ENCODE assay signal across 1 cellular context in the genomic region with DNA sequence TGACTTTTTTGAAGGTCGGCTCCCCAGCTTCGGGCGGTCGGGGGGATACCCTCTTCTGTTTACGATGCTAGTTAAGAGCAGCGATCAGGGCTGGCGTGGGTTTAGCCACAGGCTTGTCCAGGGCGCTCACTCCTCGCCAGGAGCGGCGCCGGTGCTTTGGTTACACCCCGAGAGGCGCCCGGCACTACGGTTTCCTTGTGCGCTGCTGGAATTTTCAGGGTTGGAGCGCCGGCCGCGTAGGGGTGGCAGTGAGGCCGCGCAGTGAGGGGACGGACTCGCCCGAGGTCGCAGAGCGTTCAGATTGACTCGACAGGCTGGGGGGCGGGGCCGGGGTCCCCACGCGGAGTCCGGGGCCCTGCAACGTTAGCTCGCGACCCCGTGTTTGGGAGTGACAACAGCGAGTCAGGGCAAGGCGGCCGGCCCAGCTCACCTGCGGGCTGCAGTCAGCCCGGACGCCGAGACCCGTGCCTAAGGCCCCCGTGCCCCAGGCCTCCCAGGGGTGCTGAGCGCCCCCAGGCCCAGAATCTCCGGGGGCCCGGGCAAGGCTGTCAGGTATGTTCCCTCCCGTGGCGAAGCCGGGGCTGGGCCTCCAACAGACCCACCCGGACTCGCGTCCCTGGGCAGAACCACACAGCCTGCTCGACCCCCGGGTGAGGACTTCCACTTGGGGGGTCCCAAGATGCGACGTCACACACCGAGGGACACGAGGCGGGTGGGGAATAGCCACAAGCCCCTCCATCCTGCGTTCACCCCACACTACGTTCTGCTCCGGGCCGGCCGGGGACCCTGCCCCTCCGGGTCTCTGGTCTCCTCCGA.
A peak's percentile ranks its signal among the peaks of the same experiment; 100 is the strongest.
TF ChIP-seq lines count a peak whose summit lies in the region.

No MANE protein-coding gene starts in this region.

TF ChIP-seq in HepG2, 621 proteins besides CTCF, POLR2A, EP300 and RAD21 (continued from another document and continues in another):
- TF ChIP-seq, protein P1, sequence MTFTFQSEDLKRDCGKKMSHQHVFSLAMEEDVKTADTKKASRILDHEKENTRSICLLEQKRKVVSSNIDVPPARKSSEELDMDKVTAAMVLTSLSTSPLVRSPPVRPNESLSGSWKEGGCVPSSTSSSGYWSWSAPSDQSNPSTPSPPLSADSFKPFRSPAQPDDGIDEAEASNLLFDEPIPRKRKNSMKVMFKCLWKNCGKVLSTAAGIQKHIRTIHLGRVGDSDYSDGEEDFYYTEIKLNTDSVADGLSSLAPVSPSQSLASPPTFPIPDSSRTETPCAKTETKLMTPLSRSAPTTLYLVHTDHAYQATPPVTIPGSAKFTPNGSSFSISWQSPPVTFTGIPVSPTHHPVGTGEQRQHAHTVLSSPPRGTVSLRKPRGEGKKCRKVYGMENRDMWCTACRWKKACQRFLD (CRISPR knock-in tag; IDR thresholded peaks at IDR 0.05; ENCODE audit: borderline replicate concordance) = no peak
- TF ChIP-seq, protein P2, sequence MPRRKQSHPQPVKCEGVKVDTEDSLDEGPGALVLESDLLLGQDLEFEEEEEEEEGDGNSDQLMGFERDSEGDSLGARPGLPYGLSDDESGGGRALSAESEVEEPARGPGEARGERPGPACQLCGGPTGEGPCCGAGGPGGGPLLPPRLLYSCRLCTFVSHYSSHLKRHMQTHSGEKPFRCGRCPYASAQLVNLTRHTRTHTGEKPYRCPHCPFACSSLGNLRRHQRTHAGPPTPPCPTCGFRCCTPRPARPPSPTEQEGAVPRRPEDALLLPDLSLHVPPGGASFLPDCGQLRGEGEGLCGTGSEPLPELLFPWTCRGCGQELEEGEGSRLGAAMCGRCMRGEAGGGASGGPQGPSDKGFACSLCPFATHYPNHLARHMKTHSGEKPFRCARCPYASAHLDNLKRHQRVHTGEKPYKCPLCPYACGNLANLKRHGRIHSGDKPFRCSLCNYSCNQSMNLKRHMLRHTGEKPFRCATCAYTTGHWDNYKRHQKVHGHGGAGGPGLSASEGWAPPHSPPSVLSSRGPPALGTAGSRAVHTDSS (CRISPR knock-in tag; conservative IDR thresholded peaks at IDR 0.05) = no peak
- TF ChIP-seq, protein P3, sequence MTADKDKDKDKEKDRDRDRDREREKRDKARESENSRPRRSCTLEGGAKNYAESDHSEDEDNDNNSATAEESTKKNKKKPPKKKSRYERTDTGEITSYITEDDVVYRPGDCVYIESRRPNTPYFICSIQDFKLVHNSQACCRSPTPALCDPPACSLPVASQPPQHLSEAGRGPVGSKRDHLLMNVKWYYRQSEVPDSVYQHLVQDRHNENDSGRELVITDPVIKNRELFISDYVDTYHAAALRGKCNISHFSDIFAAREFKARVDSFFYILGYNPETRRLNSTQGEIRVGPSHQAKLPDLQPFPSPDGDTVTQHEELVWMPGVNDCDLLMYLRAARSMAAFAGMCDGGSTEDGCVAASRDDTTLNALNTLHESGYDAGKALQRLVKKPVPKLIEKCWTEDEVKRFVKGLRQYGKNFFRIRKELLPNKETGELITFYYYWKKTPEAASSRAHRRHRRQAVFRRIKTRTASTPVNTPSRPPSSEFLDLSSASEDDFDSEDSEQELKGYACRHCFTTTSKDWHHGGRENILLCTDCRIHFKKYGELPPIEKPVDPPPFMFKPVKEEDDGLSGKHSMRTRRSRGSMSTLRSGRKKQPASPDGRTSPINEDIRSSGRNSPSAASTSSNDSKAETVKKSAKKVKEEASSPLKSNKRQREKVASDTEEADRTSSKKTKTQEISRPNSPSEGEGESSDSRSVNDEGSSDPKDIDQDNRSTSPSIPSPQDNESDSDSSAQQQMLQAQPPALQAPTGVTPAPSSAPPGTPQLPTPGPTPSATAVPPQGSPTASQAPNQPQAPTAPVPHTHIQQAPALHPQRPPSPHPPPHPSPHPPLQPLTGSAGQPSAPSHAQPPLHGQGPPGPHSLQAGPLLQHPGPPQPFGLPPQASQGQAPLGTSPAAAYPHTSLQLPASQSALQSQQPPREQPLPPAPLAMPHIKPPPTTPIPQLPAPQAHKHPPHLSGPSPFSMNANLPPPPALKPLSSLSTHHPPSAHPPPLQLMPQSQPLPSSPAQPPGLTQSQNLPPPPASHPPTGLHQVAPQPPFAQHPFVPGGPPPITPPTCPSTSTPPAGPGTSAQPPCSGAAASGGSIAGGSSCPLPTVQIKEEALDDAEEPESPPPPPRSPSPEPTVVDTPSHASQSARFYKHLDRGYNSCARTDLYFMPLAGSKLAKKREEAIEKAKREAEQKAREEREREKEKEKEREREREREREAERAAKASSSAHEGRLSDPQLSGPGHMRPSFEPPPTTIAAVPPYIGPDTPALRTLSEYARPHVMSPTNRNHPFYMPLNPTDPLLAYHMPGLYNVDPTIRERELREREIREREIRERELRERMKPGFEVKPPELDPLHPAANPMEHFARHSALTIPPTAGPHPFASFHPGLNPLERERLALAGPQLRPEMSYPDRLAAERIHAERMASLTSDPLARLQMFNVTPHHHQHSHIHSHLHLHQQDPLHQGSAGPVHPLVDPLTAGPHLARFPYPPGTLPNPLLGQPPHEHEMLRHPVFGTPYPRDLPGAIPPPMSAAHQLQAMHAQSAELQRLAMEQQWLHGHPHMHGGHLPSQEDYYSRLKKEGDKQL (CRISPR knock-in tag; IDR thresholded peaks at IDR 0.05; ENCODE audit: low read depth) = 0 out of 2 replicates have a peak, but pooled peaks have one; percentile 28
- TF ChIP-seq ZFP62 (CRISPR knock-in tag; IDR thresholded peaks at IDR 0.05) = no peak
- TF ChIP-seq ZNF446 (CRISPR knock-in tag; IDR thresholded peaks at IDR 0.05) = no peak
- TF ChIP-seq ZFP1 (CRISPR knock-in tag; IDR thresholded peaks at IDR 0.05) = no peak
- peak; percentile 46; the same call in 1 of the 2 replicates for TF ChIP-seq SP5 (CRISPR knock-in tag; IDR thresholded peaks at IDR 0.05; ENCODE audit: borderline replicate concordance, low read depth)
- TF ChIP-seq ZNF562 (CRISPR knock-in tag; IDR thresholded peaks at IDR 0.05; ENCODE audit: borderline replicate concordance) = no peak
- no peak for TF ChIP-seq FOXO1 (CRISPR knock-in tag; IDR thresholded peaks at IDR 0.05)
- TF ChIP-seq ZNF207 (IDR thresholded peaks at IDR 0.05; ENCODE audit: borderline replicate concordance) = no peak
- TF ChIP-seq, protein P4, sequence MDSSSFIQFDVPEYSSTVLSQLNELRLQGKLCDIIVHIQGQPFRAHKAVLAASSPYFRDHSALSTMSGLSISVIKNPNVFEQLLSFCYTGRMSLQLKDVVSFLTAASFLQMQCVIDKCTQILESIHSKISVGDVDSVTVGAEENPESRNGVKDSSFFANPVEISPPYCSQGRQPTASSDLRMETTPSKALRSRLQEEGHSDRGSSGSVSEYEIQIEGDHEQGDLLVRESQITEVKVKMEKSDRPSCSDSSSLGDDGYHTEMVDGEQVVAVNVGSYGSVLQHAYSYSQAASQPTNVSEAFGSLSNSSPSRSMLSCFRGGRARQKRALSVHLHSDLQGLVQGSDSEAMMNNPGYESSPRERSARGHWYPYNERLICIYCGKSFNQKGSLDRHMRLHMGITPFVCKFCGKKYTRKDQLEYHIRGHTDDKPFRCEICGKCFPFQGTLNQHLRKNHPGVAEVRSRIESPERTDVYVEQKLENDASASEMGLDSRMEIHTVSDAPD (CRISPR knock-in tag; IDR thresholded peaks at IDR 0.05) = 0 out of 2 replicates have a peak, but pooled peaks have one; percentile 38
- TF ChIP-seq PHF5A (CRISPR knock-in tag; IDR thresholded peaks at IDR 0.05; ENCODE audit: low read depth, unreplicated experiment) = no peak
- TF ChIP-seq, protein P5, sequence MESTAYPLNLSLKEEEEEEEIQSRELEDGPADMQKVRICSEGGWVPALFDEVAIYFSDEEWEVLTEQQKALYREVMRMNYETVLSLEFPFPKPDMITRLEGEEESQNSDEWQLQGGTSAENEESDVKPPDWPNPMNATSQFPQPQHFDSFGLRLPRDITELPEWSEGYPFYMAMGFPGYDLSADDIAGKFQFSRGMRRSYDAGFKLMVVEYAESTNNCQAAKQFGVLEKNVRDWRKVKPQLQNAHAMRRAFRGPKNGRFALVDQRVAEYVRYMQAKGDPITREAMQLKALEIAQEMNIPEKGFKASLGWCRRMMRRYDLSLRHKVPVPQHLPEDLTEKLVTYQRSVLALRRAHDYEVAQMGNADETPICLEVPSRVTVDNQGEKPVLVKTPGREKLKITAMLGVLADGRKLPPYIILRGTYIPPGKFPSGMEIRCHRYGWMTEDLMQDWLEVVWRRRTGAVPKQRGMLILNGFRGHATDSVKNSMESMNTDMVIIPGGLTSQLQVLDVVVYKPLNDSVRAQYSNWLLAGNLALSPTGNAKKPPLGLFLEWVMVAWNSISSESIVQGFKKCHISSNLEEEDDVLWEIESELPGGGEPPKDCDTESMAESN (CRISPR knock-in tag; conservative IDR thresholded peaks at IDR 0.05) = no peak
- TF ChIP-seq, protein P6, sequence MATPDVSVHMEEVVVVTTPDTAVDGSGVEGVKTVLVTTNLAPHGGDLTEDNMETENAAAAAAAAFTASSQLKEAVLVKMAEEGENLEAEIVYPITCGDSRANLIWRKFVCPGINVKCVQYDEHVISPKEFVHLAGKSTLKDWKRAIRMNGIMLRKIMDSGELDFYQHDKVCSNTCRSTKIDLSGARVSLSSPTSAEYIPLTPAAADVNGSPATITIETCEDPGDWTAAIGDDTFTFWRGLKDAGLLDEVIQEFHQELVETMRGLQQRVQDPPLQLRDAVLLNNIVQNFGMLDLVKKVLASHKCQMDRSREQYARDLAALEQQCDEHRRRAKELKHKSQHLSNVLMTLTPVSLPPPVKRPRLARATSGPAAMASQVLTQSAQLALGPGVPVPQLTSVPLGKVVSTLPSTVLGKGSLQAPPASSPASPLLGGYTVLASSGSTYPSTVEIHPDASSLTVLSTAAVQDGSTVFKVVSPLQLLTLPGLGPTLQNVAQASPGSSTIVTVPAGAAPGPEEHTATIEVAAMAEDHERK (CRISPR knock-in tag; IDR thresholded peaks at IDR 0.05; ENCODE audit: low read depth) = no peak
- peak; percentile 94 for TF ChIP-seq ZNF501 (CRISPR knock-in tag; IDR thresholded peaks at IDR 0.05)
- no peak; the same call in 1 of the 2 replicates for TF ChIP-seq PHF21A (CRISPR knock-in tag; IDR thresholded peaks at IDR 0.05)
- TF ChIP-seq ZNF776 (CRISPR knock-in tag; IDR thresholded peaks at IDR 0.05) = no peak
- TF ChIP-seq ZEB1 (IDR thresholded peaks at IDR 0.05; ENCODE audit: insufficient replicate concordance, low read depth) = no peak
- TF ChIP-seq ZNF253 (CRISPR knock-in tag; IDR thresholded peaks at IDR 0.05; ENCODE audit: borderline replicate concordance) = no peak; the same call in 1 of the 2 replicates
- TF ChIP-seq ZNF10 (CRISPR knock-in tag; IDR thresholded peaks at IDR 0.05; ENCODE audit: borderline replicate concordance, low read depth) = no peak
- no peak for TF ChIP-seq MAFF (IDR thresholded peaks at IDR 0.05; ENCODE audit: low read depth, low read length)
- no peak for TF ChIP-seq ATF1 (CRISPR knock-in tag; IDR thresholded peaks at IDR 0.05)
- TF ChIP-seq ZNF766 (CRISPR knock-in tag; IDR thresholded peaks at IDR 0.05; ENCODE audit: borderline replicate concordance) = no peak
- peak; percentile 59 for TF ChIP-seq MED8 (CRISPR knock-in tag; IDR thresholded peaks at IDR 0.05; ENCODE audit: insufficient replicate concordance)
- no peak for TF ChIP-seq ZNF567 (CRISPR knock-in tag; IDR thresholded peaks at IDR 0.05; ENCODE audit: borderline replicate concordance)
- TF ChIP-seq GTF3A (CRISPR knock-in tag; conservative IDR thresholded peaks at IDR 0.05) = no peak
- TF ChIP-seq TAF1 (CRISPR knock-in tag; IDR thresholded peaks at IDR 0.05) = peak; percentile 38
- TF ChIP-seq, protein P7, sequence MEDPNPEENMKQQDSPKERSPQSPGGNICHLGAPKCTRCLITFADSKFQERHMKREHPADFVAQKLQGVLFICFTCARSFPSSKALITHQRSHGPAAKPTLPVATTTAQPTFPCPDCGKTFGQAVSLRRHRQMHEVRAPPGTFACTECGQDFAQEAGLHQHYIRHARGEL (CRISPR knock-in tag; IDR thresholded peaks at IDR 0.05) = no peak
- no peak for TF ChIP-seq ZNF672 (CRISPR knock-in tag; IDR thresholded peaks at IDR 0.05)
- peak; percentile 24 for TF ChIP-seq HNRNPK (IDR thresholded peaks at IDR 0.05; ENCODE audit: low read depth, low read length, poor library complexity, severe bottlenecking)
- TF ChIP-seq CREM (IDR thresholded peaks at IDR 0.05) = 0 out of 2 replicates have a peak, but pooled peaks have one; percentile 25
- TF ChIP-seq CREM (CRISPR knock-in tag; IDR thresholded peaks at IDR 0.05) = no peak
- TF ChIP-seq WIZ (CRISPR knock-in tag; IDR thresholded peaks at IDR 0.05) = peak; percentile 64; the same call in 1 of the 2 replicates
- no peak for TF ChIP-seq SMC3 (IDR thresholded peaks at IDR 0.05; ENCODE audit: low read length)
- peak; percentile 71 for TF ChIP-seq ZFX (CRISPR knock-in tag; IDR thresholded peaks at IDR 0.05; ENCODE audit: low read depth)
- TF ChIP-seq CBFB (CRISPR knock-in tag; IDR thresholded peaks at IDR 0.05) = no peak
- no peak for TF ChIP-seq NR2F6 (IDR thresholded peaks at IDR 0.05)
- 0 out of 2 replicates have a peak, but pooled peaks have one; percentile 36 for TF ChIP-seq NR2F6 (CRISPR knock-in tag; IDR thresholded peaks at IDR 0.05)
- TF ChIP-seq ZNF777 (CRISPR knock-in tag; IDR thresholded peaks at IDR 0.05) = no peak; the same call in none of the 2 replicates
- TF ChIP-seq, protein P8, sequence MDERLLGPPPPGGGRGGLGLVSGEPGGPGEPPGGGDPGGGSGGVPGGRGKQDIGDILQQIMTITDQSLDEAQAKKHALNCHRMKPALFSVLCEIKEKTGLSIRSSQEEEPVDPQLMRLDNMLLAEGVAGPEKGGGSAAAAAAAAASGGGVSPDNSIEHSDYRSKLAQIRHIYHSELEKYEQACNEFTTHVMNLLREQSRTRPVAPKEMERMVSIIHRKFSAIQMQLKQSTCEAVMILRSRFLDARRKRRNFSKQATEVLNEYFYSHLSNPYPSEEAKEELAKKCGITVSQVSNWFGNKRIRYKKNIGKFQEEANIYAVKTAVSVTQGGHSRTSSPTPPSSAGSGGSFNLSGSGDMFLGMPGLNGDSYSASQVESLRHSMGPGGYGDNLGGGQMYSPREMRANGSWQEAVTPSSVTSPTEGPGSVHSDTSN (CRISPR knock-in tag; IDR thresholded peaks at IDR 0.05) = no peak
- TF ChIP-seq ETV5 (CRISPR knock-in tag; IDR thresholded peaks at IDR 0.05; ENCODE audit: borderline replicate concordance) = peak; percentile 1
- TF ChIP-seq BCL6 (CRISPR knock-in tag; IDR thresholded peaks at IDR 0.05) = peak; percentile 44
- TF ChIP-seq ZNF30 (CRISPR knock-in tag; IDR thresholded peaks at IDR 0.05) = no peak
- TF ChIP-seq, protein P9, sequence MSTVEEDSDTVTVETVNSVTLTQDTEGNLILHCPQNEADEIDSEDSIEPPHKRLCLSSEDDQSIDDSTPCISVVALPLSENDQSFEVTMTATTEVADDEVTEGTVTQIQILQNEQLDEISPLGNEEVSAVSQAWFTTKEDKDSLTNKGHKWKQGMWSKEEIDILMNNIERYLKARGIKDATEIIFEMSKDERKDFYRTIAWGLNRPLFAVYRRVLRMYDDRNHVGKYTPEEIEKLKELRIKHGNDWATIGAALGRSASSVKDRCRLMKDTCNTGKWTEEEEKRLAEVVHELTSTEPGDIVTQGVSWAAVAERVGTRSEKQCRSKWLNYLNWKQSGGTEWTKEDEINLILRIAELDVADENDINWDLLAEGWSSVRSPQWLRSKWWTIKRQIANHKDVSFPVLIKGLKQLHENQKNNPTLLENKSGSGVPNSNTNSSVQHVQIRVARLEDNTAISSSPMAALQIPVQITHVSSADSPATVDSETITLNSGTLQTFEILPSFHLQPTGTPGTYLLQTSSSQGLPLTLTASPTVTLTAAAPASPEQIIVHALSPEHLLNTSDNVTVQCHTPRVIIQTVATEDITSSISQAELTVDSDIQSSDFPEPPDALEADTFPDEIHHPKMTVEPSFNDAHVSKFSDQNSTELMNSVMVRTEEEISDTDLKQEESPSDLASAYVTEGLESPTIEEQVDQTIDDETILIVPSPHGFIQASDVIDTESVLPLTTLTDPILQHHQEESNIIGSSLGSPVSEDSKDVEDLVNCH (CRISPR knock-in tag; IDR thresholded peaks at IDR 0.05) = no peak
- TF ChIP-seq RBM22 (optimal IDR thresholded peaks at IDR 0.05; ENCODE audit: low read length) = no peak
- no peak for TF ChIP-seq KDM4B (CRISPR knock-in tag; IDR thresholded peaks at IDR 0.05)
- TF ChIP-seq ZNF367 (CRISPR knock-in tag; IDR thresholded peaks at IDR 0.05; ENCODE audit: borderline replicate concordance) = no peak
- TF ChIP-seq ZNF296 (CRISPR knock-in tag; conservative IDR thresholded peaks at IDR 0.05) = no peak
